In genomic region chr3:63232764-63233396, GRCh38 we compare ENCODE assay signal across 1 cellular context.
TF ChIP-seq lines count a peak whose summit lies in the region.

No MANE protein-coding gene starts in this region.

TF ChIP-seq in GM23338, 12 proteins besides CTCF, POLR2A, EP300 and RAD21 (continued from another document):
- TF ChIP-seq, protein P1, sequence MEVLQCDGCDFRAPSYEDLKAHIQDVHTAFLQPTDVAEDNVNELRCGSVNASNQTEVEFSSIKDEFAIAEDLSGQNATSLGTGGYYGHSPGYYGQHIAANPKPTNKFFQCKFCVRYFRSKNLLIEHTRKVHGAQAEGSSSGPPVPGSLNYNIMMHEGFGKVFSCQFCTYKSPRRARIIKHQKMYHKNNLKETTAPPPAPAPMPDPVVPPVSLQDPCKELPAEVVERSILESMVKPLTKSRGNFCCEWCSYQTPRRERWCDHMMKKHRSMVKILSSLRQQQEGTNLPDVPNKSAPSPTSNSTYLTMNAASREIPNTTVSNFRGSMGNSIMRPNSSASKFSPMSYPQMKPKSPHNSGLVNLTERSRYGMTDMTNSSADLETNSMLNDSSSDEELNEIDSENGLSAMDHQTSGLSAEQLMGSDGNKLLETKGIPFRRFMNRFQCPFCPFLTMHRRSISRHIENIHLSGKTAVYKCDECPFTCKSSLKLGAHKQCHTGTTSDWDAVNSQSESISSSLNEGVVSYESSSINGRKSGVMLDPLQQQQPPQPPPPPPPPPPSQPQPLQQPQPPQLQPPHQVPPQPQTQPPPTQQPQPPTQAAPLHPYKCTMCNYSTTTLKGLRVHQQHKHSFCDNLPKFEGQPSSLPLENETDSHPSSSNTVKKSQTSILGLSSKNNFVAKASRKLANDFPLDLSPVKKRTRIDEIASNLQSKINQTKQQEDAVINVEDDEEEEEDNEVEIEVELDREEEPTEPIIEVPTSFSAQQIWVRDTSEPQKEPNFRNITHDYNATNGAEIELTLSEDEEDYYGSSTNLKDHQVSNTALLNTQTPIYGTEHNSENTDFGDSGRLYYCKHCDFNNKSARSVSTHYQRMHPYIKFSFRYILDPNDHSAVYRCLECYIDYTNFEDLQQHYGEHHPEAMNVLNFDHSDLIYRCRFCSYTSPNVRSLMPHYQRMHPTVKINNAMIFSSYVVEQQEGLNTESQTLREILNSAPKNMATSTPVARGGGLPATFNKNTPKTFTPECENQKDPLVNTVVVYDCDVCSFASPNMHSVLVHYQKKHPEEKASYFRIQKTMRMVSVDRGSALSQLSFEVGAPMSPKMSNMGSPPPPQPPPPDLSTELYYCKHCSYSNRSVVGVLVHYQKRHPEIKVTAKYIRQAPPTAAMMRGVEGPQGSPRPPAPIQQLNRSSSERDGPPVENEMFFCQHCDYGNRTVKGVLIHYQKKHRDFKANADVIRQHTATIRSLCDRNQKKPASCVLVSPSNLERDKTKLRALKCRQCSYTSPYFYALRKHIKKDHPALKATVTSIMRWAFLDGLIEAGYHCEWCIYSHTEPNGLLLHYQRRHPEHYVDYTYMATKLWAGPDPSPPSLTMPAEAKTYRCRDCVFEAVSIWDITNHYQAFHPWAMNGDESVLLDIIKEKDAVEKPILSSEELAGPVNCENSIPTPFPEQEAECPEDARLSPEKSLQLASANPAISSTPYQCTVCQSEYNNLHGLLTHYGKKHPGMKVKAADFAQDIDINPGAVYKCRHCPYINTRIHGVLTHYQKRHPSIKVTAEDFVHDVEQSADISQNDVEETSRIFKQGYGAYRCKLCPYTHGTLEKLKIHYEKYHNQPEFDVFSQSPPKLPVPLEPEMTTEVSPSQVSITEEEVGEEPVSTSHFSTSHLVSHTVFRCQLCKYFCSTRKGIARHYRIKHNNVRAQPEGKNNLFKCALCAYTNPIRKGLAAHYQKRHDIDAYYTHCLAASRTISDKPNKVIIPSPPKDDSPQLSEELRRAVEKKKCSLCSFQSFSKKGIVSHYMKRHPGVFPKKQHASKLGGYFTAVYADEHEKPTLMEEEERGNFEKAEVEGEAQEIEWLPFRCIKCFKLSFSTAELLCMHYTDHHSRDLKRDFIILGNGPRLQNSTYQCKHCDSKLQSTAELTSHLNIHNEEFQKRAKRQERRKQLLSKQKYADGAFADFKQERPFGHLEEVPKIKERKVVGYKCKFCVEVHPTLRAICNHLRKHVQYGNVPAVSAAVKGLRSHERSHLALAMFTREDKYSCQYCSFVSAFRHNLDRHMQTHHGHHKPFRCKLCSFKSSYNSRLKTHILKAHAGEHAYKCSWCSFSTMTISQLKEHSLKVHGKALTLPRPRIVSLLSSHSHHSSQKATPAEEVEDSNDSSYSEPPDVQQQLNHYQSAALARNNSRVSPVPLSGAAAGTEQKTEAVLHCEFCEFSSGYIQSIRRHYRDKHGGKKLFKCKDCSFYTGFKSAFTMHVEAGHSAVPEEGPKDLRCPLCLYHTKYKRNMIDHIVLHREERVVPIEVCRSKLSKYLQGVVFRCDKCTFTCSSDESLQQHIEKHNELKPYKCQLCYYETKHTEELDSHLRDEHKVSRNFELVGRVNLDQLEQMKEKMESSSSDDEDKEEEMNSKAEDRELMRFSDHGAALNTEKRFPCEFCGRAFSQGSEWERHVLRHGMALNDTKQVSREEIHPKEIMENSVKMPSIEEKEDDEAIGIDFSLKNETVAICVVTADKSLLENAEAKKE (CRISPR knock-in tag; IDR thresholded peaks at IDR 0.05) = no peak
- TF ChIP-seq EZH2phosphoT487 (IDR thresholded peaks at IDR 0.05; ENCODE audit: unreplicated experiment) (no peak), POLR2AphosphoS5 (IDR thresholded peaks at IDR 0.05; ENCODE audit: low read depth) (no peak), ZNF331 (CRISPR knock-in tag; IDR thresholded peaks at IDR 0.05; ENCODE audit: low read depth) (no peak), JUNB (IDR thresholded peaks at IDR 0.05; ENCODE audit: unreplicated experiment) (no peak), EZH2 (IDR thresholded peaks at IDR 0.05; ENCODE audit: low read depth, unreplicated experiment) (no peak)
- TF ChIP-seq, protein P2, sequence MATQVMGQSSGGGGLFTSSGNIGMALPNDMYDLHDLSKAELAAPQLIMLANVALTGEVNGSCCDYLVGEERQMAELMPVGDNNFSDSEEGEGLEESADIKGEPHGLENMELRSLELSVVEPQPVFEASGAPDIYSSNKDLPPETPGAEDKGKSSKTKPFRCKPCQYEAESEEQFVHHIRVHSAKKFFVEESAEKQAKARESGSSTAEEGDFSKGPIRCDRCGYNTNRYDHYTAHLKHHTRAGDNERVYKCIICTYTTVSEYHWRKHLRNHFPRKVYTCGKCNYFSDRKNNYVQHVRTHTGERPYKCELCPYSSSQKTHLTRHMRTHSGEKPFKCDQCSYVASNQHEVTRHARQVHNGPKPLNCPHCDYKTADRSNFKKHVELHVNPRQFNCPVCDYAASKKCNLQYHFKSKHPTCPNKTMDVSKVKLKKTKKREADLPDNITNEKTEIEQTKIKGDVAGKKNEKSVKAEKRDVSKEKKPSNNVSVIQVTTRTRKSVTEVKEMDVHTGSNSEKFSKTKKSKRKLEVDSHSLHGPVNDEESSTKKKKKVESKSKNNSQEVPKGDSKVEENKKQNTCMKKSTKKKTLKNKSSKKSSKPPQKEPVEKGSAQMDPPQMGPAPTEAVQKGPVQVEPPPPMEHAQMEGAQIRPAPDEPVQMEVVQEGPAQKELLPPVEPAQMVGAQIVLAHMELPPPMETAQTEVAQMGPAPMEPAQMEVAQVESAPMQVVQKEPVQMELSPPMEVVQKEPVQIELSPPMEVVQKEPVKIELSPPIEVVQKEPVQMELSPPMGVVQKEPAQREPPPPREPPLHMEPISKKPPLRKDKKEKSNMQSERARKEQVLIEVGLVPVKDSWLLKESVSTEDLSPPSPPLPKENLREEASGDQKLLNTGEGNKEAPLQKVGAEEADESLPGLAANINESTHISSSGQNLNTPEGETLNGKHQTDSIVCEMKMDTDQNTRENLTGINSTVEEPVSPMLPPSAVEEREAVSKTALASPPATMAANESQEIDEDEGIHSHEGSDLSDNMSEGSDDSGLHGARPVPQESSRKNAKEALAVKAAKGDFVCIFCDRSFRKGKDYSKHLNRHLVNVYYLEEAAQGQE (IDR thresholded peaks at IDR 0.05; ENCODE audit: unreplicated experiment) = no peak
TF ChIP-seq in GM23338: peak in this region for 0.
